ENCODE assay signal across 1 cellular context in the genomic region with DNA sequence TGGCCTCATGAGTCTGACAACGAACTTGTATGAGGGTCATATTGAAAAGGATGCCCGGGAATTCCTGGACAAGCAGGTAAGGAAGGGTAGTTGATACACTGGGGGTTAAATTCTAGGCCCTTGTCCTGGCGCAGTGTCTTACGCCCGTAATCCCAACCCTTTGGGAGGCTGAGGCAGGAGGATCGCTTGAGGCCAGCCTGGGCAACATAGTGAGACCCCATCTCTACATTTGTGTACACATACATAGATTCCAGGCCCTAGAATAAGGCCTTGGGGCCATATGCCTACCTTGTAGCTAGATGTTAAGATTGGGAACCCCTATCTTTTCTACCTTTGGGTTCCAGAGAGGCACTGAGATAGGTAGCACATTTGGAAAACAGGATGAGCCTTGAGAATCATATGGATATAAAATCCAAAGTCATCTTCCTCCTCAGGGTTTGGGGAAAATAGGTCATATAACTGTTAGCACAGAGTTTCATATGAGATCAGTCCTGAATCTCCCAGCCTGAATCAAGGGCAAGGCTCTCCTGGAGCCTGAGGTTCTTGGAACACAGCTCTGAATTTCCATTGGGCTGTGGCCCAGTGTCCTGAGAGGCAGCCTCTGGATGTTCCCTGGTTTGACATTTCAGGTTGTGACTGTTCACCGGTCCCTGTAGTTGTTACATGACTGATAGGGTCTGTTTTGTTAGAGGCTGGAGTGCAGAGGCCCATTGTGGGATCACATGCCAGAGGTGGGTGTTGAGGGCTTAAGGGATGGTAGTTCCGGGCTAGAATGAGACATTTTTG.
TF ChIP-seq lines count a peak whose summit lies in the region.

No MANE protein-coding gene starts in this region.

TF ChIP-seq in K562, 482 proteins besides CTCF, POLR2A, EP300 and RAD21:
- TF ChIP-seq ZNF121 (CRISPR knock-in tag; conservative IDR thresholded peaks at IDR 0.05) (peak; percentile 82), KHSRP (IDR thresholded peaks at IDR 0.05) (no peak)
